Comparison of ENCODE assay signal across 32 cellular contexts in genomic region chr9:125426926-125427325, GRCh38.
"Had no signal": no experiment of that assay in that cellular context is flagged by ENCODE, and none has a peak within 500 bp of the region (broad histone marks: within the 10 kb centered on the region; RNA-seq: fewer than 3 reads in every experiment).

No MANE protein-coding gene starts in this region.

- FAIRE-seq: colon had no signal

- H3K36me3 Mint-ChIP-seq: activated naive CD8-positive, alpha-beta T cell; WTC11 had no signal

- H3K9me3 ChIP-seq: body of pancreas, esophagus muscularis mucosa, gastrocnemius medialis, heart left ventricle had no signal

- H3K27ac ChIP-seq: body of pancreas, esophagus muscularis mucosa, foreskin keratinocyte, gastrocnemius medialis, heart left ventricle had no signal

- H3K27ac Mint-ChIP-seq: activated CD4-positive, alpha-beta memory T cell treated with anti-CD3 and anti-CD28 coated beads, Interleukin-2, amount 10 ng/mL, durations not matched to agents 7 days and 5 days; activated CD4-positive, alpha-beta T cell treated with anti-CD3 and anti-CD28 coated beads, Interleukin-2, amount 10 ng/mL, durations not matched to agents 7 days and 5 days; activated naive CD8-positive, alpha-beta T cell; activated T-cell treated with anti-CD3 and anti-CD28 coated beads, Interleukin-2, amount 50 U/mL, for 24 hours; activated T-cell treated with anti-CD3 and anti-CD28 coated beads, Interleukin-2, amount 50 U/mL, for 72 hours; effector memory CD8-positive, alpha-beta T cell; T-helper 17 cell; T-helper 2 cell treated with Interferon-gamma antibody and Interleukin-4, amounts not matched to agents 5 μg/mL and 100 μg/mL, for 36 hours; WTC11 had no signal

- H3K9me3 Mint-ChIP-seq: activated CD4-positive, alpha-beta memory T cell treated with anti-CD3 and anti-CD28 coated beads, Interleukin-2, amount 10 ng/mL, durations not matched to agents 7 days and 5 days; activated CD4-positive, alpha-beta T cell treated with anti-CD3 and anti-CD28 coated beads, Interleukin-2, amount 10 ng/mL, durations not matched to agents 7 days and 5 days; activated T-cell treated with anti-CD3 and anti-CD28 coated beads, Interleukin-2, amount 50 U/mL, for 24 hours; activated T-cell treated with anti-CD3 and anti-CD28 coated beads, Interleukin-2, amount 50 U/mL, for 72 hours; effector memory CD8-positive, alpha-beta T cell; T-helper 2 cell treated with Interferon-gamma antibody and Interleukin-4, amounts not matched to agents 5 μg/mL and 100 μg/mL, for 36 hours; WTC11 had no signal

- H3K4me1 Mint-ChIP-seq: activated CD4-positive, alpha-beta memory T cell treated with anti-CD3 and anti-CD28 coated beads, Interleukin-2, amount 10 ng/mL, durations not matched to agents 7 days and 5 days; activated CD4-positive, alpha-beta T cell treated with anti-CD3 and anti-CD28 coated beads, Interleukin-2, amount 10 ng/mL, durations not matched to agents 7 days and 5 days; T-helper 17 cell had no signal

- H3K36me3 ChIP-seq: esophagus muscularis mucosa, gastrocnemius medialis, heart left ventricle had no signal

- DNase-seq: activated CD4-positive, alpha-beta memory T cell treated with anti-CD3 and anti-CD28 coated beads, Interleukin-2, amount 10 ng/mL, durations not matched to agents 7 days and 5 days; activated CD4-positive, alpha-beta T cell treated with anti-CD3 and anti-CD28 coated beads for 1 hour; activated CD4-positive, alpha-beta T cell treated with anti-CD3 and anti-CD28 coated beads for 4 hours; activated CD4-positive, alpha-beta T cell treated with anti-CD3 and anti-CD28 coated beads, Interleukin-2, amount 10 ng/mL, durations not matched to agents 7 days and 5 days; activated CD4-positive, alpha-beta T cell treated with anti-CD3 and anti-CD28 coated beads, Interleukin-2, amount 50 U/mL, for 4 hours; activated CD8-positive, alpha-beta memory T cell treated with anti-CD3 and anti-CD28 coated beads, Interleukin-2, amount 50 U/mL, for 48 hours; activated effector memory CD4-positive, alpha-beta T cell treated with Interleukin-2 at 50 U/mL for 16 hours; activated gamma-delta T cell treated with Interleukin-2 at 50 U/mL for 16 hours; activated naive CD4-positive, alpha-beta T cell treated with anti-CD3 and anti-CD28 coated beads, Interleukin-2, amount 50 U/mL, for 16 hours; activated naive CD4-positive, alpha-beta T cell treated with Interleukin-2 at 50 U/mL for 16 hours; activated T-cell treated with anti-CD3 and anti-CD28 coated beads for 4 hours; activated T-cell treated with anti-CD3 and anti-CD28 coated beads, Interleukin-2, amount 50 U/mL, for 24 hours; activated T-cell treated with anti-CD3 and anti-CD28 coated beads, Interleukin-2, amount 50 U/mL, for 72 hours; amniotic stem cell; aorta; body of pancreas; cortex of kidney; dermis blood vessel endothelial cell; effector CD4-positive, alpha-beta T cell; effector memory CD8-positive, alpha-beta T cell; erythroblast; foreskin keratinocyte; gastrocnemius medialis; glutamatergic neuron; T-helper 1 cell; T-helper 17 cell had no signal

- H3K27me3 Mint-ChIP-seq: activated CD4-positive, alpha-beta memory T cell treated with anti-CD3 and anti-CD28 coated beads, Interleukin-2, amount 10 ng/mL, durations not matched to agents 7 days and 5 days; activated CD4-positive, alpha-beta T cell treated with anti-CD3 and anti-CD28 coated beads, Interleukin-2, amount 10 ng/mL, durations not matched to agents 7 days and 5 days; activated naive CD8-positive, alpha-beta T cell; activated T-cell treated with anti-CD3 and anti-CD28 coated beads, Interleukin-2, amount 50 U/mL, for 24 hours; effector memory CD8-positive, alpha-beta T cell; T-helper 17 cell had no signal

- H3K4me3 ChIP-seq: body of pancreas, esophagus muscularis mucosa, gastrocnemius medialis, heart left ventricle had no signal

- H3K27me3 ChIP-seq: body of pancreas, esophagus muscularis mucosa, foreskin keratinocyte, gastrocnemius medialis, heart left ventricle had no signal

- H3K4me3 Mint-ChIP-seq: activated CD4-positive, alpha-beta memory T cell treated with anti-CD3 and anti-CD28 coated beads, Interleukin-2, amount 10 ng/mL, durations not matched to agents 7 days and 5 days; activated CD4-positive, alpha-beta T cell treated with anti-CD3 and anti-CD28 coated beads, Interleukin-2, amount 10 ng/mL, durations not matched to agents 7 days and 5 days; activated naive CD8-positive, alpha-beta T cell; activated T-cell treated with anti-CD3 and anti-CD28 coated beads, Interleukin-2, amount 50 U/mL, for 24 hours; activated T-cell treated with anti-CD3 and anti-CD28 coated beads, Interleukin-2, amount 50 U/mL, for 72 hours; effector memory CD8-positive, alpha-beta T cell; T-helper 17 cell; T-helper 2 cell treated with Interferon-gamma antibody and Interleukin-4, amounts not matched to agents 5 μg/mL and 100 μg/mL, for 36 hours; WTC11 had no signal

- H3K4me1 ChIP-seq: body of pancreas, foreskin keratinocyte, gastrocnemius medialis, heart left ventricle had no signal

- ATAC-seq: activated T-cell treated with anti-CD3 and anti-CD28 coated beads, Interleukin-2, amount 50 U/mL, for 72 hours; body of pancreas; effector memory CD8-positive, alpha-beta T cell; foreskin keratinocyte; gastrocnemius medialis; T-helper 17 cell; WTC11 had no signal
